Comparison of ENCODE assay signal across 1 cellular context in genomic region chr18:28123401-28124030, GRCh38.
TF ChIP-seq lines count a peak whose summit lies in the region.

No MANE protein-coding gene starts in this region.

TF ChIP-seq in IMR-90, 13 proteins besides CTCF, POLR2A, EP300 and RAD21:
- TF ChIP-seq BHLHE40 (IDR thresholded peaks at IDR 0.05; ENCODE audit: low read depth, low read length) (no peak), RCOR1 (IDR thresholded peaks at IDR 0.05; ENCODE audit: insufficient replicate concordance, low read length) (no peak), CHD1 (IDR thresholded peaks at IDR 0.05; ENCODE audit: low read depth, low read length) (no peak), CEBPB (IDR thresholded peaks at IDR 0.05; ENCODE audit: low read depth, low read length) (no peak), USF2 (IDR thresholded peaks at IDR 0.05; ENCODE audit: low read depth, low read length) (no peak), FOS (IDR thresholded peaks at IDR 0.05; ENCODE audit: low read depth, low read length) (no peak), SMC3 (IDR thresholded peaks at IDR 0.05; ENCODE audit: low read depth, low read length) (no peak), MXI1 (IDR thresholded peaks at IDR 0.05; ENCODE audit: borderline replicate concordance, low read depth, low read length) (no peak), RFX5 (IDR thresholded peaks at IDR 0.05; ENCODE audit: low read depth, low read length) (no peak), MAZ (IDR thresholded peaks at IDR 0.05; ENCODE audit: borderline replicate concordance, low read depth, low read length) (no peak), MAFK (IDR thresholded peaks at IDR 0.05; ENCODE audit: low read depth, low read length) (no peak), NFE2L2 (IDR thresholded peaks at IDR 0.05; ENCODE audit: low read depth, low read length) (no peak), ELK1 (IDR thresholded peaks at IDR 0.05; ENCODE audit: borderline replicate concordance, low read depth, low read length) (no peak)
